In the genomic region with DNA sequence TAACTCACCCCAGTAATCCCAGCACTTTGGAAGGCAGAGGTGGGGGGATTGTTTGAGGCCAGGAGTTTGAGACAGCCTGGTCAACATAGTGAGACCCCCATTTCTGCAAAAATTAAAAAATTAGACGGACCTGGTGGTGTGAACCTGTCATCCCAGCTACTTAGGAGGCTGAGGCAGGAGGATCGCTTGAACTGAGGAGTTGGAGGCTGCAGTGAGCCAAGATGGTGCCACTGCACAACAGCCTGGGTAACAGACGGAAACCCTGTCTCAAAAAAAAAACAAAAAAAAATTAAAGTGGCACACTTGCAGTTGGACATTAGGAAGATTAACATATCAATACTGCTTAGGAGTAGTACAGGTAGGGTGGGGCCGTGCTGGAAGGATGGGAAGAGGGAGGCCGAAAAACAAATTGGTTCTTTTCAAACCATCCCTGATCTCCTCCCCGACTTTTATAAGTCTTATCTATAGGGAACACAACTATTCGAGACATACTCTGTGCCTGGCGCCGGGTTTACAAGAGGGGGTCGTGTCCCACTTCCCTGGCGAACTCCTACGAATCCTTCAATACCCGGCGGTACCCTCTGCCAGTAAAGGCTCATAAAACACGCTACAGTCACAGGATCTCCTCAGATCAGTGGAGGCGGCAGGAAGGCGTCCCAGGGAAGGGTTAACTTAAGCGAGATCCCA, we compare ENCODE assay signal across 8 cellular contexts. TPM values are rescaled to one million over a fixed set of nuclear protein-coding genes. Genes with fewer than 3 reads are reported as not detected.
A peak's percentile ranks its signal among the peaks of the same experiment; 100 is the strongest.
DNase-seq lines count a peak whose midpoint lies in the region; ATAC-seq, FAIRE-seq and TF ChIP-seq lines count a peak whose summit lies in the region.

No MANE protein-coding gene starts in this region.

- TF ChIP-seq EP300 in K562 (IDR thresholded peaks at IDR 0.05; ENCODE audit: low read length) = no peak

- H3K79me1 ChIP-seq in mesenchymal stem cell (replicated peaks; ENCODE audit: low read length, poor library complexity, severe bottlenecking) = peaks cover 34% of the 10 kb centered on the region

- POLR2A ChIA-PET in K562 (lab: Yijun Ruan, JAX) = no interaction called here

- H3K4me3 ChIP-seq in heart left ventricle = peak overlapping the region; percentile 22 to 89 (median 78)
- peak overlapping the region; percentile 72 for H3K4me3 ChIP-seq in K562
- peak overlapping the region; percentile 75 to 97 for H3K4me3 ChIP-seq in mesenchymal stem cell (ENCODE audit: insufficient read depth in 1 of 2, low read depth in 1 of 2, low read length in 2 of 2)
- H3K4me3 ChIP-seq in vagina = peak overlapping the region; percentile 74 to 81

- H2BK120ac ChIP-seq in mesenchymal stem cell (ENCODE audit: low read depth, low read length) = no peak overlapping the region

- H3K14ac ChIP-seq in mesenchymal stem cell (ENCODE audit: low read length in 2 of 2) = no peak overlapping the region

- no peaks in the 10 kb centered on the region for H3K9me3 ChIP-seq in heart left ventricle
- H3K9me3 ChIP-seq in K562 (replicated peaks; ENCODE audit: control insufficient read depth, insufficient read depth, low read depth, low read length) = no peaks in the 10 kb centered on the region
- no peaks in the 10 kb centered on the region for H3K9me3 ChIP-seq in mesenchymal stem cell (ENCODE audit: control insufficient read depth, low read length)
- H3K9me3 ChIP-seq in vagina = no peaks in the 10 kb centered on the region

- H4K20me1 ChIP-seq in K562 (replicated peaks; ENCODE audit: control insufficient read depth, insufficient read depth, low read length) = 0 out of 2 replicates have a peak, but pooled peaks cover 4% of the 10 kb centered on the region

- no peak for DNase-seq in heart left ventricle
- DNase-seq in left cardiac atrium = no peak
- peak in 1 of 4 experiments; percentile 35 for DNase-seq in K562 (ENCODE audit: extremely low read depth in 1 of 4, low spot score in 3 of 4)
- no peak for DNase-seq in mesenchymal stem cell
- no peak for DNase-seq in vagina (ENCODE audit: extremely low spot score in 2 of 2)
- no peak for DNase-seq in dedifferentiated amniotic fluid mesenchymal stem cell (ENCODE audit: extremely low spot score)
- DNase-seq in NCI-H748 (lab: John Stamatoyannopoulos, UW; ENCODE audit: unreplicated experiment) = no peak
- DNase-seq in NCI-H2171 treated with DMSO at 0.1 percent for 48 hours (lab: John Stamatoyannopoulos, UW) = no peak

- H3K4ac ChIP-seq in mesenchymal stem cell (ENCODE audit: low read depth in 1 of 2, low read length in 2 of 2) = peak overlapping the region in 1 of 2 experiments; percentile 65

- H4K8ac ChIP-seq in mesenchymal stem cell (ENCODE audit: low read length) = no peak overlapping the region

- TF ChIP-seq POLR2A in heart left ventricle (IDR thresholded peaks at IDR 0.05) (no peak), K562 (conservative IDR thresholded peaks at IDR 0.05) (no peak), vagina (IDR thresholded peaks at IDR 0.05) (no peak)

- peak overlapping the region in 1 of 2 experiments; percentile 66 for H2BK12ac ChIP-seq in mesenchymal stem cell (ENCODE audit: low read length in 2 of 2)

- CTCF ChIA-PET in K562 (lab: Yijun Ruan, JAX; ENCODE audit: low intra/inter-chr PET ratio) = no interaction called here

- peaks cover 0 to 21% (median 16%) of the 10 kb centered on the region in 12 donors for H3K4me1 ChIP-seq in heart left ventricle
- H3K4me1 ChIP-seq in K562 (replicated peaks in 1 of 2; ENCODE audit: control insufficient read depth in 2 of 2, insufficient read depth in 2 of 2, low read length in 2 of 2) = peaks cover 19 to 34% of the 10 kb centered on the region in 2 experiments; a peak in 4 of 5 replicates
- H3K4me1 ChIP-seq in mesenchymal stem cell (ENCODE audit: control insufficient read depth, insufficient read depth, low read depth, low read length) = peaks cover 11% of the 10 kb centered on the region
- H3K4me1 ChIP-seq in vagina = peaks cover 20% of the 10 kb centered on the region

- H3K23ac ChIP-seq in mesenchymal stem cell (ENCODE audit: low read length in 2 of 2) = no peak overlapping the region

- no peak overlapping the region for H2BK5ac ChIP-seq in mesenchymal stem cell (ENCODE audit: low read depth, low read length, poor library complexity, severe bottlenecking)

- in situ Hi-C loops in K562 (cut with MboI) = loop anchor here (10.0 kb wide), 1 partner anchor 1716 kb away; no protein-coding TSS in a partner anchor

- 21 to 26% (median 24%) methylated on average over 18 of the region's 18 CpGs for WGBS in heart left ventricle, 4 donors
- 8% methylated on average over 18 of the region's 18 CpGs for WGBS in K562 (ENCODE audit: insufficient coverage, low coverage, missing lambda C conversion rate)
- WGBS in mesenchymal stem cell = 15% methylated on average over 16 of the region's 18 CpGs

- H3K27ac ChIP-seq in heart left ventricle (peak overlapping the region in 9 of 12 donors; percentile 85 to 98 (median 89)), K562 (ENCODE audit: extremely low read depth, low read depth, low read length) (peak overlapping the region; percentile 88), mesenchymal stem cell (ENCODE audit: low read length, poor library complexity, severe bottlenecking) (peak overlapping the region; percentile 23), vagina (peak overlapping the region; percentile 86)

- H3K79me2 ChIP-seq in K562 (ENCODE audit: control insufficient read depth, insufficient read depth, low read length) = peaks cover 17% of the 10 kb centered on the region

- TF ChIP-seq RAD21 in K562 (CRISPR knock-in tag; conservative IDR thresholded peaks at IDR 0.05 in 1 of 2, IDR thresholded peaks at IDR 0.05 in 1 of 2) = no peak

- H2AFZ ChIP-seq in K562 (ENCODE audit: low read depth, low read length) (peak overlapping the region; percentile 95), mesenchymal stem cell (ENCODE audit: low read depth, low read length) (peak overlapping the region; percentile 6)

- intact Hi-C loops in heart left ventricle (cut with DNase I) = loop anchor here in 3 of 10 donors (1.0 to 2.0 kb wide), 3 partner anchors 9 to 18 kb away; partner anchors contain the start of genes AP4M1 (in 3 of the 3) and MCM7 (in 3 of the 3)
- intact Hi-C loops in left cardiac atrium (cut with DNase I) = no loop called here
- intact Hi-C loops in K562 (cut with micrococcal nuclease) = loop anchor here (1.0 to 2.0 kb wide), 2 partner anchors 18 to 36 kb away; partner anchors contain the start of genes AP4M1 and MCM7
- intact Hi-C loops in vagina (cut with DNase I) = no loop called here

- H2AK5ac ChIP-seq in mesenchymal stem cell (ENCODE audit: low read length, severe bottlenecking) = peak overlapping the region; percentile 24

- FAIRE-seq in K562 (lab: Jason Lieb, UNC) = no peak

- H3K36me3 ChIP-seq in heart left ventricle (peaks cover 0 to 19% (median 5%) of the 10 kb centered on the region in 9 donors), K562 (ENCODE audit: control insufficient read depth, insufficient read depth, low read length) (peaks cover 10% of the 10 kb centered on the region; the same call in 1 of the 3 replicates), mesenchymal stem cell (ENCODE audit: control insufficient read depth in 1 of 2, insufficient read depth in 2 of 2, low read depth in 1 of 2, low read length in 2 of 2) (peaks cover 17 to 22% of the 10 kb centered on the region in 2 experiments), vagina (peaks cover 0 to 5% of the 10 kb centered on the region in 2 donors)

- no peaks in the 10 kb centered on the region for H3K9me1 ChIP-seq in K562 (ENCODE audit: control insufficient read depth, insufficient read depth, low read length)

- H2BK15ac ChIP-seq in mesenchymal stem cell (ENCODE audit: low read depth, poor library complexity, severe bottlenecking) = peak overlapping the region; percentile 96

- peak overlapping the region; percentile 86 to 88 for H3K9ac ChIP-seq in K562 (ENCODE audit: insufficient read depth in 1 of 2, low read depth in 2 of 2, low read length in 2 of 2)
- peak overlapping the region; percentile 94 for H3K9ac ChIP-seq in mesenchymal stem cell (ENCODE audit: low read length)

- H3K27me3 ChIP-seq in heart left ventricle = no peaks in the 10 kb centered on the region
- H3K27me3 ChIP-seq in K562 (ENCODE audit: control insufficient read depth in 2 of 2, insufficient read depth in 2 of 2, low read length in 2 of 2) = no peaks in the 10 kb centered on the region
- no peaks in the 10 kb centered on the region for H3K27me3 ChIP-seq in mesenchymal stem cell (ENCODE audit: control insufficient read depth in 1 of 2, insufficient read depth in 1 of 2, low read length in 2 of 2)
- H3K27me3 ChIP-seq in vagina = no peaks in the 10 kb centered on the region

- peak overlapping the region; percentile 2 for H4K91ac ChIP-seq in mesenchymal stem cell (ENCODE audit: low read length)

- H3K4me2 ChIP-seq in K562 (ENCODE audit: insufficient read depth, low read length) (peak overlapping the region; percentile 99), mesenchymal stem cell (ENCODE audit: low read length, poor library complexity, severe bottlenecking) (peak overlapping the region; percentile 81)

- ATAC-seq in heart left ventricle (no peak), left cardiac atrium (no peak), K562 (no peak; the same call in 2 of the 3 replicates)

- BruUV-seq in K562 (replicated peaks; lab: Mats Ljungman, UMichigan) = TSS peak; percentile 62

- H3K18ac ChIP-seq in mesenchymal stem cell (ENCODE audit: low read depth in 1 of 2, low read length in 2 of 2) = peak overlapping the region; percentile 52 to 94

- TF ChIP-seq CTCF in heart left ventricle (IDR thresholded peaks at IDR 0.05) (no peak), K562 (IDR thresholded peaks at IDR 0.05 in 2 of 3, conservative IDR thresholded peaks at IDR 0.05 in 1 of 3; ENCODE audit: insufficient read depth in 2 of 3, low read depth in 1 of 3, low read length in 3 of 3) (no peak), vagina (IDR thresholded peaks at IDR 0.05) (no peak)

RNA-seq across cellular contexts. Expression of gene TAF6, which starts 0.6 kb away (rescaled TPM):
- 10 to 100 TPM; 24.9 to 80.9 (median 34.1) TPM for total RNA-seq in heart left ventricle
- 10 to 100 TPM; 28.7 to 48.1 TPM for polyA plus RNA-seq in heart left ventricle
- 10 to 100 TPM; 29.1 to 30.6 TPM for total RNA-seq in left cardiac atrium
- total RNA-seq in K562 (2011; cell fraction: chromatin; rRNA removed; ENCODE audit: low replicate concordance) = 80.0 and 157 TPM in 2 replicates
- total RNA-seq in K562 (2011; cell fraction: nucleolus; rRNA removed) = 79.9 and 81.2 TPM in 2 replicates
- total RNA-seq in K562 (2011; cell fraction: nucleoplasm; rRNA removed) = 59.5 and 72.2 TPM in 2 replicates
- total RNA-seq in K562 (2014; rRNA removed) = 21.3 and 36.4 TPM in 2 replicates
- 16.1 and 22.2 TPM in 2 replicates for total RNA-seq in K562 (2014; rRNA removed; fragmentation: Illumina TruSeq; extraction: Trizol)
- total RNA-seq in K562 (2015; rRNA removed; fragmentation: Illumina TruSeq; extraction: Trizol) = 17.9 and 21.5 TPM in 2 replicates
- total RNA-seq in K562 (2021) = 74.2 and 78.7 TPM in 2 replicates
- 12.3 and 21.4 TPM in 2 replicates for polyA plus RNA-seq in K562 (2011; rRNA removed)
- 9.2 and 16.8 TPM in 2 replicates for polyA plus RNA-seq in K562 (2011; cell fraction: cytosol; rRNA removed)
- 43.8 and 63.6 TPM in 2 replicates for polyA plus RNA-seq in K562 (2011; cell fraction: nucleus; rRNA removed)
- 63.2 and 72.6 TPM in 2 replicates for polyA plus RNA-seq in K562 (2012)
- 59.4 and 68.1 TPM in 2 replicates for polyA plus RNA-seq in K562 (2014; fragmentation: Illumina TruSeq; extraction: Trizol)
- under 1 TPM; 0.78 to 0.83 TPM for polyA plus RNA-seq in K562 (2014; fragmentation: Nextera tagmentation; extraction: Ambion mirVana)
- polyA plus RNA-seq in K562 (2014; rRNA removed) = 33.1 and 43.1 TPM in 2 replicates
- polyA minus RNA-seq in K562 (2011; rRNA and poly(A)+ RNA removed) = 12.3 and 15.9 TPM in 2 replicates
- 23.7 and 37.7 TPM in 2 replicates for polyA minus RNA-seq in K562 (2011; cell fraction: cytosol; rRNA and poly(A)+ RNA removed)
- 15.6 and 19.7 TPM in 2 replicates for polyA minus RNA-seq in K562 (2011; cell fraction: nucleus; rRNA and poly(A)+ RNA removed)
- 56.7 TPM for polyA plus RNA-seq in mesenchymal stem cell (2013, experiment 1 of 2)
- polyA plus RNA-seq in mesenchymal stem cell (2013, experiment 2 of 2) = 55.4 TPM
- 54.3 TPM for total RNA-seq in vagina

RNA-seq across cellular contexts. Expression of gene CNPY4, which starts 0.9 kb away (rescaled TPM):
- total RNA-seq in heart left ventricle (1 to 10 TPM; 5.9 to 9.5 (median 8.3) TPM), left cardiac atrium (10 to 100 TPM in 1 of 2 donors, 1 to 10 TPM in 1; 9.0 to 13.3 TPM), K562 (2014; rRNA removed) (5.9 and 7.6 TPM in 2 replicates), K562 (2014; rRNA removed; fragmentation: Illumina TruSeq; extraction: Trizol) (7.7 and 9.2 TPM in 2 replicates), K562 (2015; rRNA removed; fragmentation: Illumina TruSeq; extraction: Trizol) (10.2 and 11.2 TPM in 2 replicates), K562 (2021) (5.1 and 5.5 TPM in 2 replicates), vagina (14.5 TPM)
- polyA plus RNA-seq in heart left ventricle (10 to 100 TPM in 1 of 2 donors, 1 to 10 TPM in 1; 9.1 to 10.8 TPM), K562 (2011; rRNA removed) (4.9 and 7.0 TPM in 2 replicates), K562 (2014; fragmentation: Illumina TruSeq; extraction: Trizol) (6.4 and 8.6 TPM in 2 replicates), K562 (2014; fragmentation: Nextera tagmentation; extraction: Ambion mirVana) (1 to 10 TPM; 1.9 to 6.3 TPM), K562 (2014; rRNA removed) (6.3 and 7.0 TPM in 2 replicates)
- total RNA-seq in K562 (2011; cell fraction: chromatin; rRNA removed; ENCODE audit: low replicate concordance) = 6.2 and 14.1 TPM in 2 replicates
- 10.7 and 14.8 TPM in 2 replicates for total RNA-seq in K562 (2011; cell fraction: nucleolus; rRNA removed)
- 13.4 and 13.9 TPM in 2 replicates for total RNA-seq in K562 (2011; cell fraction: nucleoplasm; rRNA removed)
- 3.9 and 5.4 TPM in 2 replicates for polyA plus RNA-seq in K562 (2011; cell fraction: cytosol; rRNA removed)
- 6.1 and 11.1 TPM in 2 replicates for polyA plus RNA-seq in K562 (2011; cell fraction: nucleus; rRNA removed)
- polyA plus RNA-seq in K562 (2012) = 6.5 and 8.9 TPM in 2 replicates
- 2.8 and 5.5 TPM in 2 replicates for polyA minus RNA-seq in K562 (2011; rRNA and poly(A)+ RNA removed)
- 2.7 TPM in 1 of 2 replicates, not detected in the other for polyA minus RNA-seq in K562 (2011; cell fraction: cytosol; rRNA and poly(A)+ RNA removed)
- polyA minus RNA-seq in K562 (2011; cell fraction: nucleus; rRNA and poly(A)+ RNA removed) = 3.3 and 3.5 TPM in 2 replicates
- polyA plus RNA-seq in mesenchymal stem cell (2013, experiment 1 of 2) = 46.0 TPM
- 43.5 TPM for polyA plus RNA-seq in mesenchymal stem cell (2013, experiment 2 of 2)

RNA-seq across cellular contexts. Expression of gene MBLAC1, which starts 8.2 kb away (rescaled TPM):
- 1 to 10 TPM; 1.3 to 2.7 (median 2.0) TPM for total RNA-seq in heart left ventricle
- 1 to 10 TPM; 1.4 to 3.2 TPM for polyA plus RNA-seq in heart left ventricle
- 1 to 10 TPM; 2.7 TPM for total RNA-seq in left cardiac atrium
- total RNA-seq in K562 (2011; cell fraction: chromatin; rRNA removed; ENCODE audit: low replicate concordance) = 0.56 and 1.9 TPM in 2 replicates
- 2.0 and 2.1 TPM in 2 replicates for total RNA-seq in K562 (2011; cell fraction: nucleolus; rRNA removed)
- 1.6 and 2.3 TPM in 2 replicates for total RNA-seq in K562 (2011; cell fraction: nucleoplasm; rRNA removed)
- total RNA-seq in K562 (2014; rRNA removed) = 2.9 and 4.4 TPM in 2 replicates
- 0.36 and 0.48 TPM in 2 replicates for total RNA-seq in K562 (2014; rRNA removed; fragmentation: Illumina TruSeq; extraction: Trizol)
- 0.98 TPM in 2 replicates for total RNA-seq in K562 (2015; rRNA removed; fragmentation: Illumina TruSeq; extraction: Trizol)
- total RNA-seq in K562 (2021) = 2.1 and 3.1 TPM in 2 replicates
- polyA plus RNA-seq in K562 (2011; rRNA removed) = 0.52 and 0.54 TPM in 2 replicates
- 0.50 and 2.0 TPM in 2 replicates for polyA plus RNA-seq in K562 (2011; cell fraction: cytosol; rRNA removed)
- 0.69 and 1.1 TPM in 2 replicates for polyA plus RNA-seq in K562 (2011; cell fraction: nucleus; rRNA removed)
- 1.3 and 1.5 TPM in 2 replicates for polyA plus RNA-seq in K562 (2012)
- polyA plus RNA-seq in K562 (2014; fragmentation: Illumina TruSeq; extraction: Trizol) = 0.21 and 0.69 TPM in 2 replicates
- polyA plus RNA-seq in K562 (2014; fragmentation: Nextera tagmentation; extraction: Ambion mirVana) = under 1 TPM; 0.03 TPM
- 1.6 and 2.3 TPM in 2 replicates for polyA plus RNA-seq in K562 (2014; rRNA removed)
- polyA minus RNA-seq in K562 (2011; rRNA and poly(A)+ RNA removed) = 0.15 TPM in 1 of 2 replicates, not detected in the other
- 0.95 TPM in 1 of 2 replicates, not detected in the other for polyA minus RNA-seq in K562 (2011; cell fraction: cytosol; rRNA and poly(A)+ RNA removed)
- 0.54 and 1.1 TPM in 2 replicates for polyA minus RNA-seq in K562 (2011; cell fraction: nucleus; rRNA and poly(A)+ RNA removed)
- polyA plus RNA-seq in mesenchymal stem cell (2013, experiment 1 of 2) = 3.0 TPM
- polyA plus RNA-seq in mesenchymal stem cell (2013, experiment 2 of 2) = 2.9 TPM
- total RNA-seq in vagina = 2.9 TPM

RNA-seq across cellular contexts. Expression of gene AP4M1, which starts 17.1 kb away (rescaled TPM):
- total RNA-seq in heart left ventricle (10 to 100 TPM in 8 of 9 donors, 1 to 10 TPM in 1; 8.9 to 19.3 (median 12.3) TPM), left cardiac atrium (10 to 100 TPM; 11.1 to 13.2 TPM), K562 (2014; rRNA removed) (17.4 and 30.9 TPM in 2 replicates), K562 (2014; rRNA removed; fragmentation: Illumina TruSeq; extraction: Trizol) (11.0 and 12.2 TPM in 2 replicates), K562 (2015; rRNA removed; fragmentation: Illumina TruSeq; extraction: Trizol) (11.9 and 13.5 TPM in 2 replicates), K562 (2021) (21.8 and 25.2 TPM in 2 replicates), vagina (26.3 TPM)
- polyA plus RNA-seq in heart left ventricle (10 to 100 TPM; 10.9 to 17.7 TPM), K562 (2011; rRNA removed) (12.7 and 14.1 TPM in 2 replicates), K562 (2014; fragmentation: Illumina TruSeq; extraction: Trizol) (16.4 and 18.0 TPM in 2 replicates), K562 (2014; fragmentation: Nextera tagmentation; extraction: Ambion mirVana) (1 to 10 TPM; 1.3 to 3.6 TPM), K562 (2014; rRNA removed) (15.6 and 19.6 TPM in 2 replicates)
- total RNA-seq in K562 (2011; cell fraction: chromatin; rRNA removed; ENCODE audit: low replicate concordance) = 35.5 and 59.8 TPM in 2 replicates
- total RNA-seq in K562 (2011; cell fraction: nucleolus; rRNA removed) = 50.4 and 51.6 TPM in 2 replicates
- 26.7 and 40.9 TPM in 2 replicates for total RNA-seq in K562 (2011; cell fraction: nucleoplasm; rRNA removed)
- 14.1 and 21.2 TPM in 2 replicates for polyA plus RNA-seq in K562 (2011; cell fraction: cytosol; rRNA removed)
- polyA plus RNA-seq in K562 (2011; cell fraction: nucleus; rRNA removed) = 41.5 and 49.3 TPM in 2 replicates
- 15.8 and 27.8 TPM in 2 replicates for polyA plus RNA-seq in K562 (2012)
- 10.9 and 15.8 TPM in 2 replicates for polyA minus RNA-seq in K562 (2011; rRNA and poly(A)+ RNA removed)
- polyA minus RNA-seq in K562 (2011; cell fraction: cytosol; rRNA and poly(A)+ RNA removed) = 9.1 and 11.9 TPM in 2 replicates
- polyA minus RNA-seq in K562 (2011; cell fraction: nucleus; rRNA and poly(A)+ RNA removed) = 12.1 and 17.2 TPM in 2 replicates
- 28.0 TPM for polyA plus RNA-seq in mesenchymal stem cell (2013, experiment 1 of 2)
- polyA plus RNA-seq in mesenchymal stem cell (2013, experiment 2 of 2) = 25.3 TPM

RNA-seq across cellular contexts. Expression of gene MCM7, which starts 17.3 kb away (rescaled TPM):
- total RNA-seq in heart left ventricle (10 to 100 TPM; 12.8 to 34.4 (median 17.2) TPM), left cardiac atrium (10 to 100 TPM; 17.7 to 31.7 TPM), K562 (2014; rRNA removed) (560 and 610 TPM in 2 replicates), K562 (2014; rRNA removed; fragmentation: Illumina TruSeq; extraction: Trizol) (303 and 336 TPM in 2 replicates), K562 (2015; rRNA removed; fragmentation: Illumina TruSeq; extraction: Trizol) (408 and 410 TPM in 2 replicates), K562 (2021) (588 and 616 TPM in 2 replicates), vagina (35.1 TPM)
- polyA plus RNA-seq in heart left ventricle (10 to 100 TPM; 15.2 to 31.6 TPM), K562 (2011; rRNA removed) (304 and 329 TPM in 2 replicates), K562 (2014; fragmentation: Illumina TruSeq; extraction: Trizol) (437 and 491 TPM in 2 replicates), K562 (2014; fragmentation: Nextera tagmentation; extraction: Ambion mirVana) (100 to 1,000 TPM; 407 to 856 TPM), K562 (2014; rRNA removed) (488 and 513 TPM in 2 replicates)
- 414 and 758 TPM in 2 replicates for total RNA-seq in K562 (2011; cell fraction: chromatin; rRNA removed; ENCODE audit: low replicate concordance)
- 463 and 497 TPM in 2 replicates for total RNA-seq in K562 (2011; cell fraction: nucleolus; rRNA removed)
- 263 and 349 TPM in 2 replicates for total RNA-seq in K562 (2011; cell fraction: nucleoplasm; rRNA removed)
- 333 and 730 TPM in 2 replicates for polyA plus RNA-seq in K562 (2011; cell fraction: cytosol; rRNA removed)
- 657 and 888 TPM in 2 replicates for polyA plus RNA-seq in K562 (2011; cell fraction: nucleus; rRNA removed)
- polyA plus RNA-seq in K562 (2012) = 488 and 498 TPM in 2 replicates
- 295 and 393 TPM in 2 replicates for polyA minus RNA-seq in K562 (2011; rRNA and poly(A)+ RNA removed)
- 320 and 399 TPM in 2 replicates for polyA minus RNA-seq in K562 (2011; cell fraction: cytosol; rRNA and poly(A)+ RNA removed)
- 299 and 305 TPM in 2 replicates for polyA minus RNA-seq in K562 (2011; cell fraction: nucleus; rRNA and poly(A)+ RNA removed)
- polyA plus RNA-seq in mesenchymal stem cell (2013, experiment 1 of 2) = 37.4 TPM
- polyA plus RNA-seq in mesenchymal stem cell (2013, experiment 2 of 2) = 35.4 TPM

Comparison
In these comparisons a context has a peak if more than half of its experiments do, and no peak if none do; other contexts are left out.
1. H3K27ac ChIP-seq: peak in every context shown above with its lines; median percentile 89 in heart left ventricle; 88 in K562; 86 in vagina; 23 in mesenchymal stem cell.